Comparison of ENCODE assay signal across 19 cellular contexts in genomic region chr6:16480780-16481179, GRCh38.
DNase-seq lines count a peak whose midpoint lies in the region; ATAC-seq lines count a peak whose summit lies in the region.
"Had no signal": no experiment of that assay in that cellular context is flagged by ENCODE, and none has a peak within 500 bp of the region (broad histone marks: within the 10 kb centered on the region; RNA-seq: fewer than 3 reads in every experiment).

No MANE protein-coding gene starts in this region.

- H3K9me3 ChIP-seq in KOPT-K1 (ENCODE audit: insufficient read depth, low read length, poor library complexity, severe bottlenecking): peaks cover 7% of the 10 kb centered on the region
- H3K9me3 ChIP-seq: neutrophil, SK-N-SH had no signal

- no peak for DNase-seq in activated naive CD4-positive, alpha-beta T cell treated with anti-CD3 and anti-CD28 coated beads for 36 hours
- DNase-seq in activated naive CD4-positive, alpha-beta T cell treated with Interleukin-2 at 50 U/mL for 16 hours: no peak
- no peak for DNase-seq in activated naive CD8-positive, alpha-beta T cell treated with anti-CD3 and anti-CD28 coated beads, Interleukin-2, amount 10 ng/mL, durations not matched to agents 7 days and 5 days
- DNase-seq in medulla oblongata (ENCODE audit: extremely low spot score) (no peak), NCI-H524 treated with DMSO at 0.1 percent for 48 hours (lab: John Stamatoyannopoulos, UW) (no peak)
- DNase-seq: DMS 273 treated with DMSO at 0.1 percent for 48 hours; effector CD4-positive, alpha-beta T cell; esophagus squamous epithelium; hypothalamus; NCI-H2171 treated with DMSO at 0.1 percent for 48 hours; NCI-H69; psoas muscle; SK-N-SH had no signal

- H3K4me1 Mint-ChIP-seq in activated naive CD4-positive, alpha-beta T cell treated with anti-CD3 and anti-CD28 coated beads for 36 hours (ENCODE audit: low read depth): peaks cover 67% of the 10 kb centered on the region
- H3K4me1 Mint-ChIP-seq in activated naive CD8-positive, alpha-beta T cell treated with anti-CD3 and anti-CD28 coated beads, Interleukin-2, amount 10 ng/mL, durations not matched to agents 7 days and 5 days: peaks cover 64% of the 10 kb centered on the region
- peaks cover 46% of the 10 kb centered on the region for H3K4me1 Mint-ChIP-seq in stimulated activated memory B cell treated with anti-CD40 and anti-IgM and Interleukin-4, amounts not matched to agents 10 μg/mL and 1 μg/mL and 100 μg/mL, for 72 hours

- H3K27me3 Mint-ChIP-seq in activated naive CD4-positive, alpha-beta T cell treated with anti-CD3 and anti-CD28 coated beads for 36 hours (ENCODE audit: low read depth): no peaks in the 10 kb centered on the region
- no peaks in the 10 kb centered on the region for H3K27me3 Mint-ChIP-seq in activated naive CD8-positive, alpha-beta T cell treated with anti-CD3 and anti-CD28 coated beads, Interleukin-2, amount 10 ng/mL, durations not matched to agents 7 days and 5 days
- H3K27me3 Mint-ChIP-seq in stimulated activated memory B cell treated with anti-CD40 and anti-IgM and Interleukin-4, amounts not matched to agents 10 μg/mL and 1 μg/mL and 100 μg/mL, for 72 hours: no peaks in the 10 kb centered on the region

- intact Hi-C loops in activated naive CD4-positive, alpha-beta T cell treated with anti-CD3 and anti-CD28 coated beads for 36 hours (cut with micrococcal nuclease): loop anchor here (1.0 to 10.0 kb wide), 5 partner anchors 59 to 1674 kb away; partner anchors contain the start of genes KDM1B and TPMT

- H3K27ac Mint-ChIP-seq in activated naive CD4-positive, alpha-beta T cell treated with anti-CD3 and anti-CD28 coated beads for 36 hours: peak overlapping the region; percentile 75
- H3K27ac Mint-ChIP-seq in activated naive CD8-positive, alpha-beta T cell treated with anti-CD3 and anti-CD28 coated beads, Interleukin-2, amount 10 ng/mL, durations not matched to agents 7 days and 5 days: peak overlapping the region; percentile 87
- H3K27ac Mint-ChIP-seq in stimulated activated memory B cell treated with anti-CD40 and anti-IgM and Interleukin-4, amounts not matched to agents 10 μg/mL and 1 μg/mL and 100 μg/mL, for 72 hours: peak overlapping the region; percentile 70

- peaks cover 7% of the 10 kb centered on the region for H3K36me3 Mint-ChIP-seq in activated naive CD4-positive, alpha-beta T cell treated with anti-CD3 and anti-CD28 coated beads for 36 hours (ENCODE audit: low read depth)
- peaks cover 44% of the 10 kb centered on the region for H3K36me3 Mint-ChIP-seq in activated naive CD8-positive, alpha-beta T cell treated with anti-CD3 and anti-CD28 coated beads, Interleukin-2, amount 10 ng/mL, durations not matched to agents 7 days and 5 days
- peaks cover 63% of the 10 kb centered on the region for H3K36me3 Mint-ChIP-seq in stimulated activated memory B cell treated with anti-CD40 and anti-IgM and Interleukin-4, amounts not matched to agents 10 μg/mL and 1 μg/mL and 100 μg/mL, for 72 hours

- no peak for ATAC-seq in activated naive CD8-positive, alpha-beta T cell treated with anti-CD3 and anti-CD28 coated beads, Interleukin-2, amount 10 ng/mL, durations not matched to agents 7 days and 5 days (ENCODE audit: low read depth)
- ATAC-seq in stimulated activated memory B cell treated with anti-CD40 and anti-IgM and Interleukin-4, amounts not matched to agents 10 μg/mL and 1 μg/mL and 100 μg/mL, for 72 hours: no peak
- no peak for ATAC-seq in HG02571 (IDR thresholded peaks at IDR 0.05; ENCODE audit: unreplicated experiment)
- ATAC-seq: gastroesophageal sphincter, psoas muscle had no signal

- CTCF ChIA-PET in activated naive CD4-positive, alpha-beta T cell treated with anti-CD3 and anti-CD28 coated beads for 36 hours (lab: Charles Lee): interaction anchor here (0.6 to 1.2 kb wide), 10 partner anchors 8 to 290 kb away, joined by 3 to 9 read pairs (median 3); no protein-coding TSS in a partner anchor

- peak overlapping the region; percentile 91 for H3K27ac ChIP-seq in KOPT-K1 (ENCODE audit: low read depth, low read length, poor library complexity, severe bottlenecking)
- H3K27ac ChIP-seq: C4-2B, gastroesophageal sphincter, neutrophil, psoas muscle had no signal

- no peaks in the 10 kb centered on the region for H3K9me3 Mint-ChIP-seq in activated naive CD4-positive, alpha-beta T cell treated with anti-CD3 and anti-CD28 coated beads for 36 hours
- H3K9me3 Mint-ChIP-seq in activated naive CD8-positive, alpha-beta T cell treated with anti-CD3 and anti-CD28 coated beads, Interleukin-2, amount 10 ng/mL, durations not matched to agents 7 days and 5 days: peaks cover 4% of the 10 kb centered on the region
- H3K9me3 Mint-ChIP-seq in stimulated activated memory B cell treated with anti-CD40 and anti-IgM and Interleukin-4, amounts not matched to agents 10 μg/mL and 1 μg/mL and 100 μg/mL, for 72 hours: no peaks in the 10 kb centered on the region

- H3K36me3 ChIP-seq in KOPT-K1 (ENCODE audit: insufficient read depth, low read length): no peaks in the 10 kb centered on the region

- no peak overlapping the region for H3K4me3 Mint-ChIP-seq in activated naive CD4-positive, alpha-beta T cell treated with anti-CD3 and anti-CD28 coated beads for 36 hours
- peak overlapping the region; percentile 57 for H3K4me3 Mint-ChIP-seq in activated naive CD8-positive, alpha-beta T cell treated with anti-CD3 and anti-CD28 coated beads, Interleukin-2, amount 10 ng/mL, durations not matched to agents 7 days and 5 days
- H3K4me3 Mint-ChIP-seq in stimulated activated memory B cell treated with anti-CD40 and anti-IgM and Interleukin-4, amounts not matched to agents 10 μg/mL and 1 μg/mL and 100 μg/mL, for 72 hours: no peak overlapping the region

- POLR2A ChIA-PET in activated naive CD8-positive, alpha-beta T cell treated with anti-CD3 and anti-CD28 coated beads, Interleukin-2, amount 10 ng/mL, durations not matched to agents 7 days and 5 days (lab: Charles Lee): interaction anchor here (0.6 to 1.0 kb wide), 5 partner anchors 14 to 281 kb away, joined by 3 to 5 read pairs (median 3); partner anchors contain the start of gene ATXN1
